In the genomic region with DNA sequence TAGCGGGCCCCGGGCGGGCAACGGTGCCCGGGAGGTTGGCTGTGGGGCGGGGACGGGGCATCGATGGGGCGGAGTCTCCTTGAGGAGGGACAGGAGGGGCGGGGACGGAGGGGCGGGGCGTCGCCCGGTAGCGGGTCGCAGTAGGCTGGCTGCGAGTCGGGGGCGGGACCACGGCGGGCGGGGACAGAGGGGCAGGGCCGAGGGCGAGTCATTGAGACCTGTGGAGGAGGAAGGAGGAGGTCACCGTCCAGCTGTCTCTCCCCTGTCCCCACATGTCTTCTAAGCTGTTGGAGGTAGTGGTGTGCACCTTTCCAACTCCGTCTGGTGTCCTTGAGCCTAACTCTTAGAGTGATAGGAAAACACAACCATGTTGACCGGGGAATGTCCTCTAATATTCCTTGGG, we compare ENCODE assay signal across 8 cellular contexts. TPM values are rescaled to one million over a fixed set of nuclear protein-coding genes. Genes with fewer than 3 reads are reported as not detected.
DNase-seq lines count a peak whose midpoint lies in the region; ATAC-seq, FAIRE-seq and TF ChIP-seq lines count a peak whose summit lies in the region.

Gene CRAT (minus strand): TSS at position 54 of the 403 bp plus-strand sequence. CDS start 284 bp downstream, outside the sequence.

- FAIRE-seq in pancreas (lab: Jason Lieb, UNC) = no peak

- H3K4me3 Mint-ChIP-seq in activated naive CD8-positive, alpha-beta T cell treated with anti-CD3 and anti-CD28 coated beads, Interleukin-2, amount 50 U/mL, for 24 hours = peak within 1 kb of the TSS; percentile 89

- no peaks in the 10 kb centered on the region for H3K27me3 Mint-ChIP-seq in activated naive CD8-positive, alpha-beta T cell treated with anti-CD3 and anti-CD28 coated beads, Interleukin-2, amount 50 U/mL, for 24 hours

- no peaks in the 10 kb centered on the region for H3K36me3 Mint-ChIP-seq in activated naive CD8-positive, alpha-beta T cell treated with anti-CD3 and anti-CD28 coated beads, Interleukin-2, amount 50 U/mL, for 24 hours (ENCODE audit: low read depth)

- 1% methylated on average over 19 to 28 of the region's 28 CpGs for WGBS in pancreas, 2 donors
- under 1% methylated on average over 28 of the region's 28 CpGs for WGBS in thymus

- H3K4me1 Mint-ChIP-seq in activated naive CD8-positive, alpha-beta T cell treated with anti-CD3 and anti-CD28 coated beads, Interleukin-2, amount 50 U/mL, for 24 hours = peaks cover 38% of the 10 kb centered on the region

- no peaks in the 10 kb centered on the region for H3K9me3 Mint-ChIP-seq in activated naive CD8-positive, alpha-beta T cell treated with anti-CD3 and anti-CD28 coated beads, Interleukin-2, amount 50 U/mL, for 24 hours

- no peaks in the 10 kb centered on the region for H3K27me3 ChIP-seq in pancreas
- H3K27me3 ChIP-seq in thymus (ENCODE audit: control insufficient read depth, insufficient read depth) = peaks cover 2% of the 10 kb centered on the region

- ATAC-seq in HG02678 (IDR thresholded peaks at IDR 0.05; ENCODE audit: unreplicated experiment) = peak; percentile 68
- ATAC-seq in activated naive CD8-positive, alpha-beta T cell treated with anti-CD3 and anti-CD28 coated beads, Interleukin-2, amount 50 U/mL, for 24 hours = peak; percentile 87
- peak; percentile 93 for ATAC-seq in Right ventricle myocardium inferior
- peak; percentile 78 to 86 (median 81) for ATAC-seq in pancreas

- H3K27ac Mint-ChIP-seq in activated naive CD8-positive, alpha-beta T cell treated with anti-CD3 and anti-CD28 coated beads, Interleukin-2, amount 50 U/mL, for 24 hours = peak within 1 kb of the TSS; percentile 93

- H3K9me3 ChIP-seq in pancreas (no peaks in the 10 kb centered on the region), thymus (ENCODE audit: control insufficient read depth) (no peaks in the 10 kb centered on the region)

- intact Hi-C loops in Right ventricle myocardium inferior (cut with DNase I) (no loop called here), pancreas (cut with DNase I) (no loop called here)

- H3K36me3 ChIP-seq in pancreas = peaks cover 0 to 3% (median 0%) of the 10 kb centered on the region in 3 donors
- peaks cover 4% of the 10 kb centered on the region for H3K36me3 ChIP-seq in thymus (ENCODE audit: control insufficient read depth, insufficient read depth)

- H3K4me3 ChIP-seq in GM12864 (ENCODE audit: low read depth, low read length) (peak within 1 kb of the TSS; percentile 81), pancreas (peak within 1 kb of the TSS; percentile 67 to 95 (median 89)), thymus (ENCODE audit: low read length) (peak within 1 kb of the TSS; percentile 82)

- TF ChIP-seq CTCF in GM12864 (IDR thresholded peaks at IDR 0.05; ENCODE audit: low read depth, low read length, missing control alignments) = no peak
- no peak for TF ChIP-seq CTCF in pancreas (IDR thresholded peaks at IDR 0.05)

- DNase-seq in GM12864 (ENCODE audit: low read depth) (peak; percentile 73), NCI-H1417 treated with DMSO at 0.1 percent for 48 hours (lab: John Stamatoyannopoulos, UW) (peak; percentile 70), SW480 (ENCODE audit: low spot score) (peak; percentile 92), Right ventricle myocardium inferior (ENCODE audit: missing footprints) (peak; percentile 99), pancreas (peak; percentile 98 to 100 (median 98))
- DNase-seq in activated naive CD8-positive, alpha-beta T cell treated with anti-CD3 and anti-CD28 coated beads, Interleukin-2, amount 50 U/mL, for 24 hours = peak; percentile 98

- H3K4me1 ChIP-seq in pancreas (peaks cover 7 to 44% (median 33%) of the 10 kb centered on the region in 3 donors), thymus (ENCODE audit: control insufficient read depth, insufficient read depth, low read length) (peaks cover 19% of the 10 kb centered on the region)

- peak within 1 kb of the TSS; percentile 87 to 97 (median 96) for H3K27ac ChIP-seq in pancreas
- peak within 1 kb of the TSS; percentile 95 for H3K27ac ChIP-seq in thymus (ENCODE audit: low read depth)

RNA-seq across cellular contexts. Expression of gene CRAT, which starts in this region (rescaled TPM):
- total RNA-seq in Right ventricle myocardium inferior (85.5 TPM), pancreas (100 to 1,000 TPM in 1 of 6 donors, 10 to 100 TPM in 5; 44.4 to 131 (median 79.2) TPM)
- polyA plus RNA-seq in pancreas (10 to 100 TPM; 30.3 to 57.2 TPM), thymus (9.4 TPM)

Comparison
In these comparisons a context has a peak if more than half of its experiments do, and no peak if none do; other contexts are left out.
1. Peak in every context shown above with its lines: DNase-seq, ATAC-seq, H3K4me3 ChIP-seq and H3K27ac ChIP-seq.